In genomic region chr10:60869916-60870728, GRCh38 we compare ENCODE assay signal across 17 cellular contexts.
DNase-seq lines count a peak whose midpoint lies in the region; ATAC-seq and TF ChIP-seq lines count a peak whose summit lies in the region.
"Had no signal": no experiment of that assay in that cellular context is flagged by ENCODE, and none has a peak within 500 bp of the region (broad histone marks: within the 10 kb centered on the region; RNA-seq: fewer than 3 reads in every experiment).

No MANE protein-coding gene starts in this region.

- H3K9me3 Mint-ChIP-seq in H9 (no peaks in the 10 kb centered on the region), endothelial cell (ENCODE audit: unreplicated experiment) (no peaks in the 10 kb centered on the region)
- H3K9me3 Mint-ChIP-seq: activated naive CD4-positive, alpha-beta T cell treated with anti-CD3 and anti-CD28 coated beads, Interleukin-2, amount 50 U/mL, for 72 hours; nephron had no signal

- no peak overlapping the region for H2BK20ac ChIP-seq in H9 (ENCODE audit: low read depth, low read length, poor library complexity, severe bottlenecking)

- H3K27ac Mint-ChIP-seq in H9 (peak overlapping the region in 2 of 3 experiments; percentile 73 to 79; a peak in 2 of 7 replicates), endothelial cell (ENCODE audit: unreplicated experiment) (no peak overlapping the region)
- H3K27ac Mint-ChIP-seq: activated naive CD4-positive, alpha-beta T cell treated with anti-CD3 and anti-CD28 coated beads, Interleukin-2, amount 50 U/mL, for 72 hours; B cell had no signal

- no peak overlapping the region for H4K91ac ChIP-seq in H9 (ENCODE audit: insufficient read length, low read depth, low read length)

- H3K23me2 ChIP-seq in H9 (ENCODE audit: insufficient read length, low read depth, low read length, poor library complexity, severe bottlenecking), result no peaks in the 10 kb centered on the region

- no peak overlapping the region for H3K4me2 ChIP-seq in H9 (ENCODE audit: insufficient read depth, insufficient read length, low read length)

- no peak overlapping the region for H4K8ac ChIP-seq in H9 (replicated peaks; ENCODE audit: insufficient read length, low read depth, low read length)

- no peak overlapping the region for H3K56ac ChIP-seq in H9 (ENCODE audit: insufficient read length, low read depth, low read length)

- peaks cover 2% of the 10 kb centered on the region for H3K4me1 ChIP-seq in H9 (ENCODE audit: insufficient read depth, low read length)

- H3K27ac ChIP-seq in H9 (ENCODE audit: insufficient read length, low read depth, low read length) (no peak overlapping the region), WERI-Rb-1 (no peak overlapping the region)
- H3K27ac ChIP-seq: epithelial cell of prostate had no signal

- no peak overlapping the region for H3K4ac ChIP-seq in H9 (ENCODE audit: low read depth, low read length)

- no peak overlapping the region for H2AFZ ChIP-seq in H9 (ENCODE audit: low read length)

- H2BK12ac ChIP-seq in H9 (ENCODE audit: insufficient read length, low read depth, low read length), result no peak overlapping the region

- H3K4me1 Mint-ChIP-seq in H9 (peaks cover 25 to 31% of the 10 kb centered on the region in 2 experiments), endothelial cell (ENCODE audit: unreplicated experiment) (peaks cover 8% of the 10 kb centered on the region)
- H3K4me1 Mint-ChIP-seq: B cell had no signal

- no peaks in the 10 kb centered on the region for H3K79me2 ChIP-seq in H9 (ENCODE audit: insufficient read depth, low read length)

- peak; percentile 5 for DNase-seq in ACHN
- peak; percentile 48 for DNase-seq in H9
- DNase-seq in WERI-Rb-1, result no peak
- DNase-seq in iPS-NIHi11 (ENCODE audit: low spot score), result peak; percentile 34
- DNase-seq in T1000 (lab: John Stamatoyannopoulos, UW), result no peak
- no peak for DNase-seq in endothelial cell (ENCODE audit: low spot score)
- DNase-seq in hippocampal formation (lab: John Stamatoyannopoulos, UW), result no peak
- DNase-seq: activated CD8-positive, alpha-beta memory T cell treated with anti-CD3 and anti-CD28 coated beads, Interleukin-2, amount 50 U/mL, for 4 hours; NCI-H187; right cardiac atrium; stimulated activated CD4-positive, alpha-beta T cell treated with anti-CD3 and anti-CD28 coated beads, Interleukin-2, amount 100 ng/mL, for 48 hours; trophoblast cell had no signal

- H3K23ac ChIP-seq in H9 (ENCODE audit: insufficient read length, low read depth, low read length), result no peak overlapping the region

- H3K79me1 ChIP-seq in H9 (ENCODE audit: insufficient read depth, low read depth, low read length, poor library complexity, severe bottlenecking), result no peaks in the 10 kb centered on the region

- no peak overlapping the region for H3T11ph ChIP-seq in H9 (ENCODE audit: low read length)

- H3K4me3 ChIP-seq in WERI-Rb-1 (ENCODE audit: low read depth, low read length), result no peak overlapping the region

- no peak overlapping the region for H2AK5ac ChIP-seq in H9 (ENCODE audit: insufficient read length, low read length)

- ATAC-seq in GM18519 (IDR thresholded peaks at IDR 0.05; ENCODE audit: low FRiP score, unreplicated experiment), result no peak
- ATAC-seq: activated naive CD4-positive, alpha-beta T cell treated with anti-CD3 and anti-CD28 coated beads, Interleukin-2, amount 50 U/mL, for 72 hours; right cardiac atrium had no signal

- in situ Hi-C loops in ACHN (cut with HindIII; ENCODE audit: low pct_ligation_motif_present, low pct_unique_long_range_greater_than_20kb, low sequenced_read_pairs), result no loop called here

- no peak overlapping the region for H2BK15ac ChIP-seq in H9 (ENCODE audit: low read depth, low read length)

- no peak overlapping the region for H4K5ac ChIP-seq in H9 (ENCODE audit: insufficient read length, low read depth, low read length)

- H2BK120ac ChIP-seq in H9 (ENCODE audit: low read depth, low read length, poor library complexity, severe bottlenecking), result no peak overlapping the region

- no peaks in the 10 kb centered on the region for H3K27me3 ChIP-seq in H9 (ENCODE audit: insufficient read depth, low read length)
- no peaks in the 10 kb centered on the region for H3K27me3 ChIP-seq in WERI-Rb-1 (ENCODE audit: insufficient read depth, low read depth, severe bottlenecking)

- H3K27me3 Mint-ChIP-seq in H9 (ENCODE audit: low read depth) (no peaks in the 10 kb centered on the region), endothelial cell (ENCODE audit: unreplicated experiment) (peaks cover 2% of the 10 kb centered on the region)

- H3K9ac ChIP-seq in H9 (ENCODE audit: extremely low read depth, insufficient read length, low read length), result no peak overlapping the region

- H3K36me3 ChIP-seq in WERI-Rb-1, result no peaks in the 10 kb centered on the region

- no CpG with 5 or more reads among the region's 7 CpGs for WGBS in H9 (ENCODE audit: extremely low coverage, insufficient read length, low lambda C conversion rate)

- H3K18ac ChIP-seq in H9 (ENCODE audit: insufficient read length, low read depth, low read length), result no peak overlapping the region

- H2BK5ac ChIP-seq in H9 (ENCODE audit: insufficient read length, low read length), result no peak overlapping the region

- TF ChIP-seq CTCF in H9 (conservative IDR thresholded peaks at IDR 0.05) (peak; percentile 56), WERI-Rb-1 (IDR thresholded peaks at IDR 0.05; ENCODE audit: low read depth, low read length) (peak; percentile 41), endothelial cell (IDR thresholded peaks at IDR 0.05; ENCODE audit: unreplicated experiment) (no peak)

- H3K4me3 Mint-ChIP-seq in H9 (no peak overlapping the region), endothelial cell (ENCODE audit: unreplicated experiment) (no peak overlapping the region)
- H3K4me3 Mint-ChIP-seq: B cell, nephron had no signal

- H3K14ac ChIP-seq in H9 (ENCODE audit: insufficient read depth, low read length), result no peak overlapping the region

- H3K9me3 ChIP-seq in H9 (ENCODE audit: control insufficient read depth, low read depth, low read length) (no peaks in the 10 kb centered on the region), WERI-Rb-1 (ENCODE audit: severe bottlenecking) (no peaks in the 10 kb centered on the region)

- H3K36me3 Mint-ChIP-seq in H9 (ENCODE audit: insufficient read depth in 1 of 3, low read depth in 3 of 3) (peaks cover 0 to 5% (median 3%) of the 10 kb centered on the region in 3 experiments; a peak in 2 of 7 replicates), endothelial cell (ENCODE audit: low read depth, unreplicated experiment) (peaks cover 4% of the 10 kb centered on the region)
- H3K36me3 Mint-ChIP-seq: activated naive CD4-positive, alpha-beta T cell treated with anti-CD3 and anti-CD28 coated beads, Interleukin-2, amount 50 U/mL, for 72 hours had no signal

- no peaks in the 10 kb centered on the region for H4K20me1 ChIP-seq in H9 (ENCODE audit: control insufficient read depth, insufficient read depth, insufficient read length)

Comparison
In these comparisons a context has a peak if more than half of its experiments do, and no peak if none do; other contexts are left out.
1. DNase-seq: peak in ACHN (single experiment), H9 (single experiment) and iPS-NIHi11 (single experiment); none in WERI-Rb-1 (single experiment), T1000 (single experiment), endothelial cell (single experiment) and hippocampal formation (0 of 2).